8 cellular contexts compared by ENCODE assay signal in the genomic region with DNA sequence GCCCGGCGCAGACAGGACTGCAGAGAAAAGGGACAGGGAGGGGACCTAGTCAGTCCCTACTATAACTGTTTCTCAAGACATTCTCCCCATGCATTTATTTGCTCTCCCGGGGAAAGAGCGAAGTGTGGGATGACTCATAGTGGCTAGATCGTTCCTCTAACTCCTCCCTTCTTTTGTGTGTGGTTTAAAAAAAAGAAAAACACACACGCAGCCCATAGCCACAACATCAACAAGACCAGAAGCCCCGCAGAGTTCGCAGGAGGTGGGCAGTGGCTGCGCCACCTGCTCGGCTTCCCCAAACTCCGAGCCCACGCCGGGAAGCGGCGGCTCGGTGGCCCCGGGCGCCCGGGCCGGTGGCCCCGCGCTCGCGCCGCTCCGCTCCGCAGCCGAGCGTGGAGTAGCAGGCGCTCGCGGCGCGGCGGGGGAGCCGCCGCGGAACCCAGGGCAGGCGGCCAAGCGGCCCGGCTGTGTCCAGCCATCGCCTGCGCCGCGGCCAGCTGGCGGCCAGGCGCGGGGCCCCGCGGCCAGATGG. TPM values are rescaled to one million over a fixed set of nuclear protein-coding genes. Genes with fewer than 3 reads are reported as not detected.
DNase-seq lines count a peak whose midpoint lies in the region; ATAC-seq, FAIRE-seq and TF ChIP-seq lines count a peak whose summit lies in the region.

No MANE protein-coding gene starts in this region.

- H3K4me2 ChIP-seq in neuronal stem cell (ENCODE audit: insufficient read depth, low read length, poor library complexity, severe bottlenecking), result peak overlapping the region; percentile 92

- peaks cover 6% of the 10 kb centered on the region; the same call in 1 of the 2 replicates for H3K4me1 ChIP-seq in Panc1 (ENCODE audit: control insufficient read depth, insufficient read depth, low read length)
- H3K4me1 ChIP-seq in neuronal stem cell (ENCODE audit: control insufficient read depth in 2 of 2, insufficient read depth in 1 of 2, low read depth in 1 of 2, low read length in 2 of 2), result peaks cover 8 to 11% of the 10 kb centered on the region in 2 donors
- peaks cover 0 to 20% (median 13%) of the 10 kb centered on the region in 4 donors for H3K4me1 ChIP-seq in tibial artery

- BruUV-seq in Panc1 (replicated peaks; lab: Mats Ljungman, UMichigan), result no TSS peak

- peaks cover 2% of the 10 kb centered on the region; the same call in 1 of the 2 replicates for H3K27me3 ChIP-seq in Panc1 (ENCODE audit: control insufficient read depth, insufficient read depth, low read length)
- peaks cover 0 to 12% (median 0%) of the 10 kb centered on the region in 3 experiments for H3K27me3 ChIP-seq in neuronal stem cell (ENCODE audit: control insufficient read depth in 3 of 3, insufficient read depth in 3 of 3, low read depth in 1 of 3, low read length in 3 of 3)
- no peaks in the 10 kb centered on the region for H3K27me3 ChIP-seq in tibial artery

- WGBS in neuronal stem cell (ENCODE audit: extremely low coverage in 2 of 2, insufficient read length in 2 of 2, insufficient replicate concordance in 1 of 2), 2 donors, result no CpG with 5 or more reads among the region's 50 CpGs

- TF ChIP-seq CTCF in Panc1 (IDR thresholded peaks at IDR 0.05) (no peak), tibial artery (IDR thresholded peaks at IDR 0.05) (no peak)

- peak overlapping the region; percentile 40 for H3K18ac ChIP-seq in neuronal stem cell (ENCODE audit: low read length)

- peak overlapping the region; percentile 61 for H3K27ac ChIP-seq in Panc1 (ENCODE audit: low read length)
- H3K27ac ChIP-seq in neuronal stem cell (replicated peaks; ENCODE audit: low read length), result no peak overlapping the region
- peak overlapping the region; percentile 50 to 72 for H3K27ac ChIP-seq in tibial artery

- H3K23ac ChIP-seq in neuronal stem cell (ENCODE audit: low read depth, low read length, poor library complexity), result no peak overlapping the region

- intact Hi-C loops in Panc1 (cut with micrococcal nuclease; ENCODE audit: unreplicated experiment), result no loop called here
- intact Hi-C loops in tibial artery (cut with DNase I; ENCODE audit: low total_unique reads), result loop anchor here (10.0 kb wide), 1 partner anchor 719 kb away; no protein-coding TSS in a partner anchor

- H2BK120ac ChIP-seq in neuronal stem cell (ENCODE audit: low read depth, low read length), result no peak overlapping the region

- no peak overlapping the region for H2AK5ac ChIP-seq in neuronal stem cell (ENCODE audit: low read depth, low read length)

- H3K36me3 ChIP-seq in Panc1 (ENCODE audit: control insufficient read depth, insufficient read depth, low read length), result no peaks in the 10 kb centered on the region
- peaks cover 2 to 27% of the 10 kb centered on the region in 2 donors for H3K36me3 ChIP-seq in neuronal stem cell (replicated peaks in 1 of 2; ENCODE audit: control insufficient read depth in 2 of 2, insufficient read depth in 2 of 2, low read length in 2 of 2)
- no peaks in the 10 kb centered on the region for H3K36me3 ChIP-seq in tibial artery

- POLR2A ChIA-PET in Panc1 (lab: Charles Lee), result no interaction called here

- H3K4ac ChIP-seq in neuronal stem cell (ENCODE audit: low read length), result no peak overlapping the region

- H2BK5ac ChIP-seq in neuronal stem cell (ENCODE audit: low read length), result no peak overlapping the region

- H3K9ac ChIP-seq in neuronal stem cell (ENCODE audit: low read depth, low read length, poor library complexity), result peak overlapping the region; percentile 46

- peak; percentile 16 for ATAC-seq in GM19438 (IDR thresholded peaks at IDR 0.05; ENCODE audit: low read depth, unreplicated experiment)
- ATAC-seq in HG03460 (IDR thresholded peaks at IDR 0.05; ENCODE audit: unreplicated experiment), result peak; percentile 23
- ATAC-seq in Panc1, result 0 out of 2 replicates have a peak, but pooled peaks have one; percentile 14

- in situ Hi-C loops in Panc1 (cut with HindIII; ENCODE audit: low pct_unique_long_range_greater_than_20kb, low sequenced_read_pairs), result no loop called here

- FAIRE-seq in frontal cortex (lab: Jason Lieb, UNC), result no peak

- H2AFZ ChIP-seq in neuronal stem cell (ENCODE audit: low read length), result peak overlapping the region; percentile 92

- DNase-seq in COLO668 (lab: John Stamatoyannopoulos, UW; ENCODE audit: unreplicated experiment), result peak; percentile 87
- no peak for DNase-seq in Panc1 (ENCODE audit: low read depth, low spot score)
- peak; percentile 43 for DNase-seq in activated naive CD4-positive, alpha-beta T cell treated with Interleukin-2 at 50 U/mL for 16 hours
- peak; percentile 76 to 87 for DNase-seq in frontal cortex (ENCODE audit: low spot score in 2 of 2)
- DNase-seq in neuronal stem cell (ENCODE audit: low spot score), result peak; percentile 46
- DNase-seq in tibial artery, result peak in 1 of 2 donors; percentile 73

- CTCF ChIA-PET in Panc1 (lab: Charles Lee), result no interaction called here

- H2BK12ac ChIP-seq in neuronal stem cell (ENCODE audit: low read length), result no peak overlapping the region

- H3K14ac ChIP-seq in neuronal stem cell (ENCODE audit: low read length), result no peak overlapping the region

- H3K9me3 ChIP-seq in Panc1 (ENCODE audit: control insufficient read depth, insufficient read depth, low read depth, low read length) (no peaks in the 10 kb centered on the region), neuronal stem cell (replicated peaks in 1 of 2; ENCODE audit: control insufficient read depth in 2 of 2, insufficient read depth in 1 of 2, low read depth in 1 of 2, low read length in 2 of 2) (no peaks in the 10 kb centered on the region), tibial artery (no peaks in the 10 kb centered on the region)

- H2BK15ac ChIP-seq in neuronal stem cell (ENCODE audit: low read length), result no peak overlapping the region

- no peak overlapping the region for H4K8ac ChIP-seq in neuronal stem cell (ENCODE audit: low read depth, low read length)

- peak overlapping the region; percentile 48 to 52 for H3K4me3 ChIP-seq in Panc1 (ENCODE audit: low read depth in 2 of 2, low read length in 2 of 2)
- H3K4me3 ChIP-seq in neuronal stem cell (ENCODE audit: low read length in 2 of 2), result peak overlapping the region; percentile 71 to 96
- H3K4me3 ChIP-seq in tibial artery, result peak overlapping the region; percentile 89 to 94

- peaks cover 12% of the 10 kb centered on the region for H3K79me1 ChIP-seq in neuronal stem cell (ENCODE audit: low read depth, low read length)

- no peak overlapping the region for H4K91ac ChIP-seq in neuronal stem cell (ENCODE audit: low read depth, low read length, poor library complexity)

RNA-seq across cellular contexts. Expression of a gene that starts 0.7 kb away (rescaled TPM):
- total RNA-seq in Panc1 (2021; ENCODE audit: unreplicated experiment), result 14.6 TPM
- polyA plus RNA-seq in Panc1 (2012; ENCODE audit: insufficient read length), result 10.0 TPM
- 73.0 TPM for total RNA-seq in frontal cortex
- polyA plus RNA-seq in neuronal stem cell (2013, experiment 1 of 2), result 36.5 TPM
- polyA plus RNA-seq in neuronal stem cell (2013, experiment 2 of 2), result 36.3 TPM
